Comparison of ENCODE assay signal across 15 cellular contexts in genomic region chr17:67311551-67311950, GRCh38.
"Had no signal": no experiment of that assay in that cellular context is flagged by ENCODE, and none has a peak within 500 bp of the region (broad histone marks: within the 10 kb centered on the region; RNA-seq: fewer than 3 reads in every experiment).

No MANE protein-coding gene starts in this region.

- H3K4me3 ChIP-seq: thoracic aorta had no signal

- H3K9me3 ChIP-seq: thoracic aorta had no signal

- H3K27me3 Mint-ChIP-seq: activated CD8-positive, alpha-beta T cell treated with anti-CD3 and anti-CD28 coated beads for 36 hours; stimulated activated naive CD8-positive, alpha-beta T cell treated with anti-CD3 and anti-CD28 coated beads, Interleukin-15, amount 100 ng/mL, for 72 hours had no signal

- DNase-seq: activated CD4-positive, alpha-beta T cell treated with anti-CD3 and anti-CD28 coated beads for 4 hours; activated CD8-positive, alpha-beta memory T cell treated with anti-CD3 and anti-CD28 coated beads, Interleukin-2, amount 50 U/mL, for 48 hours; activated CD8-positive, alpha-beta T cell treated with anti-CD3 and anti-CD28 coated beads for 36 hours; aorta; foreskin melanocyte; head of caudate nucleus; islet precursor cell; left ventricle myocardium superior; retina; stimulated activated CD4-positive, alpha-beta T cell treated with anti-CD3 and anti-CD28 coated beads, Interleukin-4, amount 100 ng/mL, for 4 hours; stimulated activated naive CD8-positive, alpha-beta T cell treated with anti-CD3 and anti-CD28 coated beads, Interleukin-15, amount 100 ng/mL, for 72 hours had no signal

- H3K36me3 ChIP-seq: thoracic aorta had no signal

- H3K27ac ChIP-seq: thoracic aorta had no signal

- H3K4me1 Mint-ChIP-seq: stimulated activated naive CD8-positive, alpha-beta T cell treated with anti-CD3 and anti-CD28 coated beads, Interleukin-15, amount 100 ng/mL, for 72 hours had no signal

- FAIRE-seq: bronchial epithelial cell, urothelium cell line had no signal

- H3K4me3 Mint-ChIP-seq: activated CD8-positive, alpha-beta T cell treated with anti-CD3 and anti-CD28 coated beads for 36 hours; stimulated activated naive CD8-positive, alpha-beta T cell treated with anti-CD3 and anti-CD28 coated beads, Interleukin-15, amount 100 ng/mL, for 72 hours; T-helper 2 cell treated with Interferon-gamma antibody and Interleukin-4, amounts not matched to agents 5 μg/mL and 100 μg/mL, for 36 hours had no signal

- H3K9me3 Mint-ChIP-seq: activated CD8-positive, alpha-beta T cell treated with anti-CD3 and anti-CD28 coated beads for 36 hours; stimulated activated naive CD8-positive, alpha-beta T cell treated with anti-CD3 and anti-CD28 coated beads, Interleukin-15, amount 100 ng/mL, for 72 hours; T-helper 2 cell treated with Interferon-gamma antibody and Interleukin-4, amounts not matched to agents 5 μg/mL and 100 μg/mL, for 36 hours had no signal

- H3K27ac Mint-ChIP-seq: activated CD8-positive, alpha-beta T cell treated with anti-CD3 and anti-CD28 coated beads for 36 hours; stimulated activated naive CD8-positive, alpha-beta T cell treated with anti-CD3 and anti-CD28 coated beads, Interleukin-15, amount 100 ng/mL, for 72 hours; T-helper 2 cell treated with Interferon-gamma antibody and Interleukin-4, amounts not matched to agents 5 μg/mL and 100 μg/mL, for 36 hours had no signal

- ATAC-seq: activated CD8-positive, alpha-beta T cell treated with anti-CD3 and anti-CD28 coated beads for 36 hours; stimulated activated naive CD8-positive, alpha-beta T cell treated with anti-CD3 and anti-CD28 coated beads, Interleukin-15, amount 100 ng/mL, for 72 hours had no signal
